ENCODE assay signal across 8 cellular contexts in the genomic region with DNA sequence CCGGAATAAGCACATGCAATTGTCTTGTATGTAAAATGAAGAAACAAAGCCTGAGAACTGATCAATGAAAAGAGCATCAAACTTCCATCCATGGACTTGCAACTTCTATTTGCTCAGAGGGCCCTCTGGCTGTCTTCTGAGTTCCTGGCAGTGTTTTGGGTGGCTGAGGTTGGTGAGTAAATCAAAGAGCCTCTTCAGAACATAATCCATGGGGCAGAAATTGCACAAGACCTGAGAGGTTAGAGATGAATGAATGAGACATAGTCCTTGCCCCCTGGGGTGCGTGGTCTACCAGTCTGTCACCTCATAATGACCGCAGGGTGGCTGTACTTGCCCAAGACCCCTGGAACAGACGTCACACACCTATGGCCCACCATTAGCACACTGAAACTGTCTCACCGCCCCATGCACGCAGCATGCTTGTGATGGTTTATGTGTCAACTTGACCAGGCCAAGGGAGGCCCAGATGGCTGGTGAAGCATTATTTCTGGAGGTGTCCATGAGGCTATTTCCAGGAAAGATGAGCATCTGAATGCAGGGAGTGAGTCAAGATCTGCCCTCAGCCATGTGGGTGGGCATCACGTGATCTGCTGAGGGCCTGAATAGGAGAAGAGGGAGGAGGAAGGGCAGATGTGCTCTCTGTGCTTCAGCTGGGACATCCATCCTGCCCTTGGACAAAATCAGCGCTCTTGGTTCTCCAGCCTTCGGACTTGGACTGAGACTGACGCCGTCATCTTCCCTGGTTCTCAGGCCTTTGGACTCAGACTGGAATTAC. TPM values are rescaled to one million over a fixed set of nuclear protein-coding genes. Genes with fewer than 3 reads are reported as not detected.
DNase-seq lines count a peak whose midpoint lies in the region; ATAC-seq and TF ChIP-seq lines count a peak whose summit lies in the region.

No MANE protein-coding gene starts in this region.

- H3K4me1 Mint-ChIP-seq in brain: peaks cover 43% of the 10 kb centered on the region

- ATAC-seq in HG02759 (IDR thresholded peaks at IDR 0.05; ENCODE audit: unreplicated experiment) (no peak), HG03460 (IDR thresholded peaks at IDR 0.05; ENCODE audit: unreplicated experiment) (no peak)

- H3K27me3 Mint-ChIP-seq in brain: peaks cover 6% of the 10 kb centered on the region

- no peak for TF ChIP-seq CTCF in brain (conservative IDR thresholded peaks at IDR 0.05)

- peak overlapping the region in 1 of 5 experiments; percentile 40 for H3K4me3 Mint-ChIP-seq in brain

- peak; percentile 75 for DNase-seq in SIG-M5 treated with dmso at 0.1 percent for 504 hours (lab: John Stamatoyannopoulos, UW; ENCODE audit: unreplicated experiment)
- no peak for DNase-seq in SIG-M5 (lab: John Stamatoyannopoulos, UW)
- peak; percentile 3 for DNase-seq in LHCN-M2 (ENCODE audit: low read depth)
- peak; percentile 19 for DNase-seq in pons (ENCODE audit: low spot score)
- DNase-seq in hippocampal formation (lab: John Stamatoyannopoulos, UW): no peak

- H3K36me3 Mint-ChIP-seq in brain: no peaks in the 10 kb centered on the region

- peaks cover 0 to 2% (median 0%) of the 10 kb centered on the region in 5 experiments for H3K9me3 Mint-ChIP-seq in brain

- peak overlapping the region in 4 of 5 experiments; percentile 41 to 81 (median 58) for H3K27ac Mint-ChIP-seq in brain

RNA-seq across cellular contexts. Expression of gene PIK3R6, which starts 8.3 kb away (rescaled TPM):
- not detected in 2 replicates for total RNA-seq in LHCN-M2 (2014; rRNA removed)
- polyA plus RNA-seq in LHCN-M2 (2012): not detected
- polyA plus RNA-seq in brain (ENCODE audit: insufficient read depth, low read depth, low replicate concordance): 0.24 TPM

Comparison
In these comparisons a context has a peak if more than half of its experiments do, and no peak if none do; other contexts are left out.
1. DNase-seq: peak in SIG-M5 treated with dmso at 0.1 percent for 504 hours (single experiment), LHCN-M2 (single experiment) and pons (single experiment); none in SIG-M5 (single experiment) and hippocampal formation (0 of 2).